Comparison of ENCODE assay signal across 8 cellular contexts in genomic region chr22:36409911-36410756, GRCh38. TPM values are rescaled to one million over a fixed set of nuclear protein-coding genes. Genes with fewer than 3 reads are reported as not detected.
DNase-seq lines count a peak whose midpoint lies in the region; ATAC-seq and TF ChIP-seq lines count a peak whose summit lies in the region.

No MANE protein-coding gene starts in this region.

- peak; percentile 48 for DNase-seq in DMS 273 treated with DMSO at 0.1 percent for 48 hours (lab: John Stamatoyannopoulos, UW)
- peak; percentile 91 to 98 (median 95) for DNase-seq in NCI-H1417 (lab: John Stamatoyannopoulos, UW)
- peak; percentile 89 for DNase-seq in activated CD4-positive, alpha-beta T cell treated with anti-CD3 and anti-CD28 coated beads, Interleukin-2, amount 10 ng/mL, durations not matched to agents 24 days and 14 days
- peak; percentile 58 for DNase-seq in dermis blood vessel endothelial cell
- DNase-seq in lower leg skin (ENCODE audit: low spot score in 2 of 2) = peak; percentile 85 to 93
- DNase-seq in stimulated activated CD4-positive, alpha-beta T cell treated with anti-CD3 and anti-CD28 coated beads, Interleukin-4, amount 100 ng/mL, for 48 hours (ENCODE audit: low read depth in 2 of 2) = peak; percentile 51 to 52
- DNase-seq in NK-92 treated with Interleukin-12 subunit alpha and Interleukin-12 subunit beta, amount 100 ng/mL, for 24 hours (lab: John Stamatoyannopoulos, UW) = no peak

- ATAC-seq in HG02759 (IDR thresholded peaks at IDR 0.05; ENCODE audit: unreplicated experiment) = no peak

- TF ChIP-seq CTCF in lower leg skin (IDR thresholded peaks at IDR 0.05) = peak in 1 of 3 donors; percentile 21

- H3K4me1 Mint-ChIP-seq in activated CD4-positive, alpha-beta T cell treated with anti-CD3 and anti-CD28 coated beads, Interleukin-2, amount 10 ng/mL, durations not matched to agents 24 days and 14 days = peaks cover 35% of the 10 kb centered on the region

- WGBS in lower leg skin, 2 donors = 24 to 42% methylated on average over 49 to 50 of the region's 56 CpGs

- no peaks in the 10 kb centered on the region for H3K9me3 Mint-ChIP-seq in activated CD4-positive, alpha-beta T cell treated with anti-CD3 and anti-CD28 coated beads, Interleukin-2, amount 10 ng/mL, durations not matched to agents 24 days and 14 days

- no peaks in the 10 kb centered on the region for H3K27me3 Mint-ChIP-seq in activated CD4-positive, alpha-beta T cell treated with anti-CD3 and anti-CD28 coated beads, Interleukin-2, amount 10 ng/mL, durations not matched to agents 24 days and 14 days

- H3K36me3 Mint-ChIP-seq in activated CD4-positive, alpha-beta T cell treated with anti-CD3 and anti-CD28 coated beads, Interleukin-2, amount 10 ng/mL, durations not matched to agents 24 days and 14 days (ENCODE audit: low read depth) = no peaks in the 10 kb centered on the region

- H3K4me3 Mint-ChIP-seq in activated CD4-positive, alpha-beta T cell treated with anti-CD3 and anti-CD28 coated beads, Interleukin-2, amount 10 ng/mL, durations not matched to agents 24 days and 14 days = peak overlapping the region; percentile 78

- H3K4me3 ChIP-seq in lower leg skin (ENCODE audit: low read depth, poor library complexity, severe bottlenecking) = no peak overlapping the region

- TF ChIP-seq POLR2A in lower leg skin (IDR thresholded peaks at IDR 0.05) = no peak

- peak overlapping the region; percentile 58 for H3K27ac Mint-ChIP-seq in activated CD4-positive, alpha-beta T cell treated with anti-CD3 and anti-CD28 coated beads, Interleukin-2, amount 10 ng/mL, durations not matched to agents 24 days and 14 days

- intact Hi-C loops in activated CD4-positive, alpha-beta T cell treated with anti-CD3 and anti-CD28 coated beads, Interleukin-2, amount 10 ng/mL, durations not matched to agents 24 days and 14 days (cut with micrococcal nuclease) = no loop called here
- intact Hi-C loops in lower leg skin (cut with DNase I; ENCODE audit: low total_unique reads) = no loop called here

RNA-seq across cellular contexts. Expression of gene MYH9, which starts 22.4 kb away (rescaled TPM):
- 625 and 633 TPM in 2 replicates for total RNA-seq in activated CD4-positive, alpha-beta T cell treated with anti-CD3 and anti-CD28 coated beads, Interleukin-2, amount 10 ng/mL, durations not matched to agents 24 days and 14 days
- total RNA-seq in dermis blood vessel endothelial cell (803 and 1,099 TPM in 2 replicates), lower leg skin (100 to 1,000 TPM; 258 to 335 (median 307) TPM)
